In genomic region chr1:3204725-3205124, GRCh38 we compare ENCODE assay signal across 1 cellular context.
TF ChIP-seq lines count a peak whose summit lies in the region.

No MANE protein-coding gene starts in this region.

TF ChIP-seq in GM23338, 12 proteins besides CTCF, POLR2A, EP300 and RAD21 (continued from another document):
- TF ChIP-seq REST (IDR thresholded peaks at IDR 0.05; ENCODE audit: unreplicated experiment), result no peak
- TF ChIP-seq EZH2phosphoT487 (IDR thresholded peaks at IDR 0.05; ENCODE audit: unreplicated experiment), result no peak
TF ChIP-seq in GM23338: peak in this region for 0.
